ENCODE assay signal across 24 cellular contexts in the genomic region with DNA sequence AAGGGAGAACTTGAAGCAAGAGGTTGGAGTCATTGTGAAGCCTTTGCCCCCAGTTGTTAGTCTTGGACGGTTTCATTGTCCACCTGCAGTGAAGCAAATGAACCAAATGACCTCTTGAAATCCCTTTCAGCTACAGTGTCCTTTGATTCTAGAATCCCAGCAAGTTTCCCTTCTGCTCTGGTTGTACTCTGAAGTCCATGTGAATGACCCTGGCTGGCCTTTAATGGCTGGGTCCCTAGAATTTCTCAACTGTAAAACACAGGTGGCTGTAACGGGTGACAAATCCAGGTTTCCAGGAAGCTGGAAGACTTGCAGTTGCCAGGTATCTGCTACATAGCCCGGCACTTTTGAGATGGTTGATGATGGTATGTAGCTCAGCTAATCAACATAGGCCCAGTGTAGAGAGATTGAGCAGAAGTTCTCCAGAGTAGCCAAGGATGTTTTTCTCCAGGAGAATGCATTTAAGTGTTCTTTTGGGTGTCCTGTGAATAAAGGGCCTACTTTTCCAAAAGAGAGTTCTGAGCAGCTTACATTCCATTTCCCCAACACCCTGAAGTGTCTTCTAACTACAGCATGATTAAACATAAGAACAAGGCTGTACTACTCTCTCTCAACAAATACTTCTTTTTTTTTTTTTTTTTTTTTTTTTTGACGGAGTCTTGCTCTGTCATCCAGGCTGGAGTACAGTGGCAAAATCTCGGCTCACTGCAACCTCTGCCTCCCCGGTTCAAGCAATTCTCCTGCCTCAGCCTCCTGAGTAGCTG. TPM values are rescaled to one million over a fixed set of nuclear protein-coding genes. Genes with fewer than 3 reads are reported as not detected.
DNase-seq lines count a peak whose midpoint lies in the region; ATAC-seq, FAIRE-seq and TF ChIP-seq lines count a peak whose summit lies in the region.
"Had no signal": no experiment of that assay in that cellular context is flagged by ENCODE, and none has a peak within 500 bp of the region (broad histone marks: within the 10 kb centered on the region; RNA-seq: fewer than 3 reads in every experiment).

No MANE protein-coding gene starts in this region.

- no peaks in the 10 kb centered on the region for H3K79me1 ChIP-seq in H1 (ENCODE audit: low read depth, low read length)
- no peaks in the 10 kb centered on the region for H3K79me1 ChIP-seq in mesenchymal stem cell (replicated peaks; ENCODE audit: low read length, poor library complexity, severe bottlenecking)

- no peak overlapping the region for H3K18ac ChIP-seq in H1 (ENCODE audit: extremely low read depth, low read length)
- H3K18ac ChIP-seq in mesenchymal stem cell (ENCODE audit: low read depth in 1 of 2, low read length in 2 of 2) = peak overlapping the region in 1 of 2 experiments; percentile 34

- no peak overlapping the region for H3K4me3 Mint-ChIP-seq in stimulated activated memory B cell treated with anti-CD40 and anti-IgM and Interleukin-4, amounts not matched to agents 10 μg/mL and 1 μg/mL and 100 μg/mL, for 72 hours
- H3K4me3 Mint-ChIP-seq: B cell; CD4-positive, CD25-positive, alpha-beta regulatory T cell; CD8-positive, alpha-beta memory T cell had no signal

- H3K9me3 Mint-ChIP-seq in stimulated activated memory B cell treated with anti-CD40 and anti-IgM and Interleukin-4, amounts not matched to agents 10 μg/mL and 1 μg/mL and 100 μg/mL, for 72 hours = no peaks in the 10 kb centered on the region
- H3K9me3 Mint-ChIP-seq: CD8-positive, alpha-beta memory T cell had no signal

- H3K14ac ChIP-seq in H1 (ENCODE audit: insufficient read length) (no peak overlapping the region), mesenchymal stem cell (ENCODE audit: low read length in 2 of 2) (no peak overlapping the region)

- H3K79me2 ChIP-seq in H1 (ENCODE audit: control insufficient read depth in 1 of 2, insufficient read depth in 2 of 2, low read length in 2 of 2) (no peaks in the 10 kb centered on the region), HepG2 (ENCODE audit: insufficient read depth, low read length) (no peaks in the 10 kb centered on the region)

- 72% methylated on average over 5 of the region's 6 CpGs; no CpG with 5 or more reads in 1 of the 2 experiments for WGBS in H1 (ENCODE audit: extremely low coverage in 1 of 2, insufficient coverage in 1 of 2, insufficient read length in 1 of 2, insufficient replicate concordance in 2 of 2, low coverage in 1 of 2, low lambda C conversion rate in 2 of 2, missing lambda C conversion rate in 1 of 2), 2 experiments
- 21% methylated on average over 6 of the region's 6 CpGs for WGBS in HepG2 (ENCODE audit: low lambda C conversion rate)
- 83% methylated on average over 4 of the region's 6 CpGs for WGBS in mesenchymal stem cell

- H3K27me3 ChIP-seq in H1 (replicated peaks in 1 of 4; ENCODE audit: control insufficient read depth in 3 of 4, extremely low read depth in 1 of 4, insufficient read depth in 3 of 4, low read length in 3 of 4) = no peaks in the 10 kb centered on the region
- no peaks in the 10 kb centered on the region for H3K27me3 ChIP-seq in HepG2 (ENCODE audit: control insufficient read depth in 1 of 2, insufficient read depth in 2 of 2, low read length in 2 of 2)
- H3K27me3 ChIP-seq in mesenchymal stem cell (ENCODE audit: control insufficient read depth in 1 of 2, insufficient read depth in 1 of 2, low read length in 2 of 2) = no peaks in the 10 kb centered on the region
- H3K27me3 ChIP-seq in upper lobe of right lung = no peaks in the 10 kb centered on the region

- no peaks in the 10 kb centered on the region for H3K9me3 ChIP-seq in H1 (ENCODE audit: insufficient read depth in 2 of 2, low read depth in 1 of 2, low read length in 1 of 2)
- H3K9me3 ChIP-seq in HepG2 (ENCODE audit: low read length) = no peaks in the 10 kb centered on the region
- no peaks in the 10 kb centered on the region for H3K9me3 ChIP-seq in mesenchymal stem cell (ENCODE audit: control insufficient read depth, low read length)
- no peaks in the 10 kb centered on the region for H3K9me3 ChIP-seq in upper lobe of right lung

- H2BK20ac ChIP-seq in H1 (ENCODE audit: low read length) = no peak overlapping the region

- peaks cover 19% of the 10 kb centered on the region for H3K27me3 Mint-ChIP-seq in stimulated activated memory B cell treated with anti-CD40 and anti-IgM and Interleukin-4, amounts not matched to agents 10 μg/mL and 1 μg/mL and 100 μg/mL, for 72 hours

- no peak for TF ChIP-seq CTCF in H1 (IDR thresholded peaks at IDR 0.05; ENCODE audit: control extremely low read depth in 1 of 3, insufficient read depth in 1 of 3, low read depth in 1 of 3, low read length in 3 of 3)
- no peak for TF ChIP-seq CTCF in HepG2 (CRISPR knock-in tag; IDR thresholded peaks at IDR 0.05)
- TF ChIP-seq CTCF in upper lobe of right lung (IDR thresholded peaks at IDR 0.05) = no peak

- intact Hi-C loops in HepG2 (cut with micrococcal nuclease; ENCODE audit: unreplicated experiment) = no loop called here
- intact Hi-C loops in upper lobe of right lung (cut with DNase I) = no loop called here

- TF ChIP-seq EP300 in H1 (IDR thresholded peaks at IDR 0.05; ENCODE audit: borderline replicate concordance in 1 of 2, low read depth in 2 of 2, low read length in 2 of 2) (no peak), HepG2 (IDR thresholded peaks at IDR 0.05; ENCODE audit: low read depth in 2 of 2, low read length in 2 of 2) (no peak), HepG2 (CRISPR knock-in tag; IDR thresholded peaks at IDR 0.05; ENCODE audit: borderline replicate concordance) (no peak)

- peaks cover 2% of the 10 kb centered on the region; the same call in 1 of the 2 replicates for H3K23me2 ChIP-seq in H1 (ENCODE audit: low read depth, low read length)

- H3K27ac Mint-ChIP-seq in stimulated activated memory B cell treated with anti-CD40 and anti-IgM and Interleukin-4, amounts not matched to agents 10 μg/mL and 1 μg/mL and 100 μg/mL, for 72 hours = no peak overlapping the region
- H3K27ac Mint-ChIP-seq: B cell had no signal

- no peak overlapping the region for H4K91ac ChIP-seq in H1 (replicated peaks; ENCODE audit: insufficient read length, low read length)
- H4K91ac ChIP-seq in mesenchymal stem cell (ENCODE audit: low read length) = no peak overlapping the region

- H3K9ac ChIP-seq in H1 (replicated peaks in 1 of 4; ENCODE audit: extremely low read depth in 1 of 4, low read depth in 3 of 4, low read length in 3 of 4) (no peak overlapping the region), HepG2 (ENCODE audit: insufficient read depth, low read depth, low read length) (no peak overlapping the region), mesenchymal stem cell (ENCODE audit: low read length) (no peak overlapping the region)
- H3K9ac ChIP-seq: GM23248 had no signal

- H2AK5ac ChIP-seq in H1 (ENCODE audit: low read depth, low read length) = no peak overlapping the region
- no peak overlapping the region for H2AK5ac ChIP-seq in mesenchymal stem cell (ENCODE audit: low read length, severe bottlenecking)

- H2BK15ac ChIP-seq in H1 (ENCODE audit: low read length) (0 out of 2 replicates have a peak overlapping the region, but pooled peaks have one; percentile 23), mesenchymal stem cell (ENCODE audit: low read depth, poor library complexity, severe bottlenecking) (no peak overlapping the region)

- BruUV-seq in HepG2 (replicated peaks; lab: Mats Ljungman, UMichigan) = no TSS peak

- ATAC-seq in HepG2 (peak; percentile 76), upper lobe of right lung (peak; percentile 64), HG03378 (IDR thresholded peaks at IDR 0.05; ENCODE audit: unreplicated experiment) (no peak)
- ATAC-seq in stimulated activated memory B cell treated with anti-CD40 and anti-IgM and Interleukin-4, amounts not matched to agents 10 μg/mL and 1 μg/mL and 100 μg/mL, for 72 hours = no peak
- ATAC-seq: GM12878 had no signal

- H3K4me1 ChIP-seq in H1 (replicated peaks in 1 of 4; ENCODE audit: control insufficient read depth in 3 of 4, insufficient read depth in 4 of 4, low read length in 3 of 4) = no peaks in the 10 kb centered on the region
- peaks cover 25% of the 10 kb centered on the region for H3K4me1 ChIP-seq in HepG2 (ENCODE audit: insufficient read depth, low read length)
- H3K4me1 ChIP-seq in mesenchymal stem cell (ENCODE audit: control insufficient read depth, insufficient read depth, low read depth, low read length) = peaks cover 2% of the 10 kb centered on the region
- H3K4me1 ChIP-seq in upper lobe of right lung = peaks cover 3% of the 10 kb centered on the region

- H2BK12ac ChIP-seq in H1 (ENCODE audit: low read depth, low read length) = no peak overlapping the region
- peak overlapping the region; percentile 6 to 72 for H2BK12ac ChIP-seq in mesenchymal stem cell (ENCODE audit: low read length in 2 of 2)

- in situ Hi-C loops in HepG2 (cut with HindIII; ENCODE audit: extremely low pct_ligation_motif_present, low pct_unique_long_range_greater_than_20kb) = no loop called here

- TF ChIP-seq RAD21 in H1 (IDR thresholded peaks at IDR 0.05 in 1 of 2, conservative IDR thresholded peaks at IDR 0.05 in 1 of 2; ENCODE audit: low read depth in 2 of 2, low read length in 2 of 2) = no peak
- TF ChIP-seq RAD21 in HepG2 (CRISPR knock-in tag; IDR thresholded peaks at IDR 0.05) = no peak

- H4K5ac ChIP-seq in H1 (ENCODE audit: insufficient read length, low read depth, low read length) = no peak overlapping the region

- FAIRE-seq in H1 (lab: Jason Lieb, UNC) = no peak
- no peak for FAIRE-seq in HepG2 (lab: Jason Lieb, UNC)
- FAIRE-seq: GM12878, GM19239, H54, HTR-8/SVneo had no signal

- no peak overlapping the region for H3K4ac ChIP-seq in H1 (replicated peaks; ENCODE audit: insufficient read length, low read depth, low read length)
- peak overlapping the region in 1 of 2 experiments; percentile 41 for H3K4ac ChIP-seq in mesenchymal stem cell (ENCODE audit: low read depth in 1 of 2, low read length in 2 of 2)

- no peak overlapping the region for H2BK5ac ChIP-seq in H1 (ENCODE audit: low read depth, low read length)
- H2BK5ac ChIP-seq in mesenchymal stem cell (ENCODE audit: low read depth, low read length, poor library complexity, severe bottlenecking) = no peak overlapping the region

- no peak overlapping the region for H2AFZ ChIP-seq in H1 (ENCODE audit: low read length)
- H2AFZ ChIP-seq in HepG2 (ENCODE audit: low read length) = no peak overlapping the region
- H2AFZ ChIP-seq in mesenchymal stem cell (ENCODE audit: low read depth, low read length) = no peak overlapping the region
- H2AFZ ChIP-seq: GM23248 had no signal

- CTCF ChIA-PET in H1 (lab: Charles Lee; ENCODE audit: partially characterized antibody) (interaction anchor here (1.0 kb wide), 1 partner anchor 9 kb away, joined by 3 read pairs; no protein-coding TSS in a partner anchor), HepG2 (lab: Yijun Ruan, JAX; ENCODE audit: low intra/inter-chr PET ratio, low total read pairs) (no interaction called here)

- H3K27ac ChIP-seq in H1 (ENCODE audit: low read depth, low read length) = no peak overlapping the region
- H3K27ac ChIP-seq in HepG2 (ENCODE audit: extremely low read length, insufficient read depth, low read length) = no peak overlapping the region
- H3K27ac ChIP-seq in mesenchymal stem cell (ENCODE audit: low read length, poor library complexity, severe bottlenecking) = no peak overlapping the region
- H3K27ac ChIP-seq in upper lobe of right lung = no peak overlapping the region
- H3K27ac ChIP-seq: GM23248, HL-60 had no signal

- H3K4me3 ChIP-seq in H1 (ENCODE audit: extremely low read depth in 1 of 4, insufficient read depth in 2 of 4, low read depth in 3 of 4, low read length in 4 of 4) (no peak overlapping the region), HepG2 (replicated peaks in 1 of 3; ENCODE audit: insufficient read depth in 1 of 3, low read depth in 2 of 3, low read length in 3 of 3) (no peak overlapping the region), mesenchymal stem cell (ENCODE audit: insufficient read depth in 1 of 2, low read depth in 1 of 2, low read length in 2 of 2) (no peak overlapping the region), upper lobe of right lung (no peak overlapping the region)
- H3K4me3 ChIP-seq: GM12878, GM23248 had no signal

- H3K23ac ChIP-seq in H1 (ENCODE audit: insufficient read length) = no peak overlapping the region
- no peak overlapping the region for H3K23ac ChIP-seq in mesenchymal stem cell (ENCODE audit: low read length in 2 of 2)

- H3K36me3 ChIP-seq in H1 (ENCODE audit: control insufficient read depth in 2 of 4, insufficient read depth in 4 of 4, low read length in 3 of 4) (no peaks in the 10 kb centered on the region), HepG2 (replicated peaks in 1 of 2; ENCODE audit: control insufficient read depth in 1 of 2, insufficient read depth in 2 of 2, low read length in 2 of 2) (no peaks in the 10 kb centered on the region), mesenchymal stem cell (ENCODE audit: control insufficient read depth in 1 of 2, insufficient read depth in 2 of 2, low read depth in 1 of 2, low read length in 2 of 2) (no peaks in the 10 kb centered on the region), upper lobe of right lung (no peaks in the 10 kb centered on the region)

- POLR2A ChIA-PET in H1 (lab: Charles Lee; ENCODE audit: partially characterized antibody) (no interaction called here), HepG2 (lab: Yijun Ruan, JAX) (interaction anchor here (0.9 to 1.6 kb wide), 3 partner anchors 10 to 47 kb away, joined by 3 to 5 read pairs (median 4); no protein-coding TSS in a partner anchor)

- H3K4me1 Mint-ChIP-seq in stimulated activated memory B cell treated with anti-CD40 and anti-IgM and Interleukin-4, amounts not matched to agents 10 μg/mL and 1 μg/mL and 100 μg/mL, for 72 hours = no peaks in the 10 kb centered on the region
- H3K4me1 Mint-ChIP-seq: B cell; CD4-positive, CD25-positive, alpha-beta regulatory T cell had no signal

- no peak overlapping the region for H2BK120ac ChIP-seq in H1 (replicated peaks; ENCODE audit: low read depth, low read length)
- no peak overlapping the region for H2BK120ac ChIP-seq in mesenchymal stem cell (ENCODE audit: low read depth, low read length)

- TF ChIP-seq POLR2A in H1 (IDR thresholded peaks at IDR 0.05; ENCODE audit: control extremely low read depth in 1 of 2, low read depth in 2 of 2, low read length in 2 of 2) = no peak
- no peak for TF ChIP-seq POLR2A in HepG2 (IDR thresholded peaks at IDR 0.05; ENCODE audit: insufficient read depth in 1 of 2, low read depth in 2 of 2, low read length in 2 of 2)

- H3K36me3 Mint-ChIP-seq in stimulated activated memory B cell treated with anti-CD40 and anti-IgM and Interleukin-4, amounts not matched to agents 10 μg/mL and 1 μg/mL and 100 μg/mL, for 72 hours = peaks cover 5% of the 10 kb centered on the region
- H3K36me3 Mint-ChIP-seq: CD4-positive, CD25-positive, alpha-beta regulatory T cell had no signal

- H3K56ac ChIP-seq in H1 (replicated peaks; ENCODE audit: insufficient read length, low read depth, low read length) = no peak overlapping the region

- no peaks in the 10 kb centered on the region for H4K20me1 ChIP-seq in H1 (replicated peaks in 1 of 2; ENCODE audit: control insufficient read depth in 1 of 2, insufficient read depth in 2 of 2, low read length in 2 of 2)
- H4K20me1 ChIP-seq in HepG2 (ENCODE audit: insufficient read depth, low read length) = no peaks in the 10 kb centered on the region

- DNase-seq in H1 (ENCODE audit: low read depth in 1 of 2, low spot score in 2 of 2) (no peak), HepG2 (ENCODE audit: low spot score) (no peak), mesenchymal stem cell (peak; percentile 49), upper lobe of right lung (no peak), iPS-NIHi11 (ENCODE audit: low spot score) (no peak)
- DNase-seq: C1 segment of cervical spinal cord; CD4-positive, CD25-positive, alpha-beta regulatory T cell; CD8-positive, alpha-beta memory T cell; COR-L47; DMS 273 treated with DMSO at 0.1 percent for 48 hours; DMS53; DND-41; EL; GM23248; HCEC 1CT; KG1 had no signal

- H3K4me2 ChIP-seq in H1 (ENCODE audit: insufficient read depth in 1 of 2, low read depth in 2 of 2, low read length in 2 of 2) = no peak overlapping the region
- peak overlapping the region; percentile 32; the same call in 1 of the 2 replicates for H3K4me2 ChIP-seq in HepG2 (ENCODE audit: low read depth, low read length)
- no peak overlapping the region for H3K4me2 ChIP-seq in mesenchymal stem cell (ENCODE audit: low read length, poor library complexity, severe bottlenecking)

- H4K8ac ChIP-seq in H1 (ENCODE audit: extremely low read depth, insufficient read depth, low read length) (no peak overlapping the region), mesenchymal stem cell (ENCODE audit: low read length) (no peak overlapping the region)

RNA-seq across cellular contexts. Expression of gene SLC30A1, which starts 17.6 kb away (rescaled TPM):
- 13.5 and 14.0 TPM in 2 replicates for total RNA-seq in H1 (2021; fragmentation: NEBNext Ultra II Directional; extraction: Animal tissue kit (Norgen Biotek cat#: 25700))
- polyA plus RNA-seq in H1 (2011; rRNA removed) (3.7 and 4.5 TPM in 2 replicates), HepG2 (2011; rRNA removed) (5.8 and 5.9 TPM in 2 replicates)
- 5.9 TPM for polyA plus RNA-seq in H1 (2011; cell fraction: cytosol; rRNA removed)
- 3.7 TPM for polyA plus RNA-seq in H1 (2011; cell fraction: nucleus; rRNA removed)
- 2.7 to 6.2 TPM (median 4.9 TPM) in 4 replicates for polyA plus RNA-seq in H1 (2012, experiment 1 of 2)
- polyA plus RNA-seq in H1 (2012, experiment 2 of 2) = 1.0 TPM
- polyA plus RNA-seq in H1 (2013, experiment 1 of 2) = 7.1 TPM
- polyA plus RNA-seq in H1 (2013, experiment 2 of 2) = 8.0 TPM
- polyA minus RNA-seq in H1 (2011; rRNA and poly(A)+ RNA removed) = 10.4 and 15.8 TPM in 2 replicates
- 15.5 TPM for polyA minus RNA-seq in H1 (2011; cell fraction: cytosol; rRNA and poly(A)+ RNA removed)
- 16.7 TPM for polyA minus RNA-seq in H1 (2011; cell fraction: nucleus; rRNA and poly(A)+ RNA removed)
- total RNA-seq in HepG2 (2016; rRNA removed; fragmentation: Illumina TruSeq; extraction: Trizol) (24.4 and 26.8 TPM in 2 replicates), upper lobe of right lung (15.6 TPM)
- total RNA-seq in HepG2 (2016; cell fraction: cytosol; rRNA removed; fragmentation: Illumina TruSeq; extraction: Trizol; ENCODE audit: low read depth) = 3.1 and 3.8 TPM in 2 replicates
- total RNA-seq in HepG2 (2016; cell fraction: insoluble cytoplasmic fraction; rRNA removed; fragmentation: Illumina TruSeq; extraction: Trizol) = 25.5 and 28.3 TPM in 2 replicates
- total RNA-seq in HepG2 (2016; cell fraction: membrane; rRNA removed; fragmentation: Illumina TruSeq; extraction: Trizol) = 15.5 and 17.6 TPM in 2 replicates
- total RNA-seq in HepG2 (2016; cell fraction: nucleus; rRNA removed; fragmentation: Illumina TruSeq; extraction: Trizol) = 49.0 and 51.0 TPM in 2 replicates
- polyA plus RNA-seq in HepG2 (2011; cell fraction: cytosol; rRNA removed) = 3.5 and 4.9 TPM in 2 replicates
- polyA plus RNA-seq in HepG2 (2011; cell fraction: nucleus; rRNA removed) = 4.2 and 5.1 TPM in 2 replicates
- polyA plus RNA-seq in HepG2 (2012) = 18.3 and 19.9 TPM in 2 replicates
- 2.5 and 2.6 TPM in 2 replicates for polyA plus RNA-seq in HepG2 (2016; cell fraction: cytosol; fragmentation: Illumina TruSeq; extraction: Trizol; ENCODE audit: low read depth)
- 19.7 and 25.1 TPM in 2 replicates for polyA plus RNA-seq in HepG2 (2016; cell fraction: insoluble cytoplasmic fraction; fragmentation: Illumina TruSeq; extraction: Trizol; ENCODE audit: low read depth)
- 6.2 and 6.7 TPM in 2 replicates for polyA plus RNA-seq in HepG2 (2016; cell fraction: membrane; fragmentation: Illumina TruSeq; extraction: Trizol; ENCODE audit: low read depth)
- 53.6 and 54.2 TPM in 2 replicates for polyA plus RNA-seq in HepG2 (2016; cell fraction: nucleus; fragmentation: Illumina TruSeq; extraction: Trizol; ENCODE audit: insufficient read depth, low read depth)
- polyA minus RNA-seq in HepG2 (2011; rRNA and poly(A)+ RNA removed; ENCODE audit: low replicate concordance) = 9.6 and 24.6 TPM in 2 replicates
- polyA minus RNA-seq in HepG2 (2011; cell fraction: cytosol; rRNA and poly(A)+ RNA removed) = 10.8 and 15.0 TPM in 2 replicates
- 14.9 and 15.0 TPM in 2 replicates for polyA minus RNA-seq in HepG2 (2011; cell fraction: nucleus; rRNA and poly(A)+ RNA removed)
- 6.8 TPM for polyA plus RNA-seq in mesenchymal stem cell (2013, experiment 1 of 2)
- polyA plus RNA-seq in mesenchymal stem cell (2013, experiment 2 of 2) = 7.1 TPM

Comparison
In these comparisons a context has a peak if more than half of its experiments do, and no peak if none do; other contexts are left out.
1. ATAC-seq: peak in HepG2 (single experiment) and upper lobe of right lung (single experiment); none in stimulated activated memory B cell treated with anti-CD40 and anti-IgM and Interleukin-4, amounts not matched to agents 10 μg/mL and 1 μg/mL and 100 μg/mL, for 72 hours (single experiment) and HG03378 (single experiment).
2. Of the 41 proteins assayed by ChIP-seq in both HepG2 and H1: peak only in HepG2: MAX; only in H1: none; in both: none; in neither: 40.